Comparison of ENCODE assay signal across 12 cellular contexts in the genomic region with DNA sequence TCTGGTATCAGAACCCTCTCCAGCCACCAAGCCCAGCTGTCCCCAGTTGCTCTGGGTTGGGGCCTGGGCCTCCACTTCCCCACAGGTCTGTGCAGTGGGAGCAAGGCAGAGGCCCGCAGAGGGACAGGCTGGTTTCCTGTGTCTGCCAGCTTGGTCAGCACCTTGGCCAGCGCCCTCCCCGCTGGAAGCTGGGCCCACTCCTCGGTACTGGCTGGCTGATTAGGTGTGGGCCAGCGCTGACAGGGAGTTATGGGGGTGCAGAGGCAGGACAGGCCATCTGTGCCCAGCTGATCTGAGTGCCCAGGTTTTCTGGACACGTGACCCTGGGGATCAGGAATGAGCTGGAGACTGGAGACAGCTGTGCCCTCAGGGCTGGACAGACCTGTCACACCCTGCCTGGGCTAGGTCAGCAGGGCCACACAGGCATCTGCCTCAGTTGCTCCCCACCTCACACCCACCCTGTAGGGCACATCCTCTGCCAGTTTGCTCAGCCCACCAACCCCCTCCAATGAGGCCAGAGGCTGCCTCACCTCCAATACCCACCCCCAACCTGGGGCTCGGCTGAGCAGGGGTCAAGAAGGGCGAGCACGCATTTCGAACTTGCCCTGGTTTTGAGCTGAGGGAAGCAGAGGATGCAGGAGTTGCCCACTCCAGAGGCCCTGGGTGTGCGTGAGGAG.
A peak's percentile ranks its signal among the peaks of the same experiment; 100 is the strongest.
DNase-seq lines count a peak whose midpoint lies in the region; ATAC-seq and TF ChIP-seq lines count a peak whose summit lies in the region.
"Had no signal": no experiment of that assay in that cellular context is flagged by ENCODE, and none has a peak within 500 bp of the region (broad histone marks: within the 10 kb centered on the region; RNA-seq: fewer than 3 reads in every experiment).

No MANE protein-coding gene starts in this region.

- H3K4me2 ChIP-seq in mammary epithelial cell (ENCODE audit: insufficient read depth, low read depth, low read length) = no peak overlapping the region

- H3K27ac ChIP-seq in mammary epithelial cell (ENCODE audit: insufficient read depth, low read depth, low read length) (no peak overlapping the region), aorta (ENCODE audit: low read depth in 1 of 2, low read length in 2 of 2) (no peak overlapping the region)
- H3K27ac ChIP-seq: skin epidermis, VCaP had no signal

- H3K9ac ChIP-seq in mammary epithelial cell (ENCODE audit: insufficient read depth, low read length) = no peak overlapping the region

- H3K27ac Mint-ChIP-seq in MCF 10A (ENCODE audit: low read depth, unreplicated experiment) = no peak overlapping the region
- H3K27ac Mint-ChIP-seq in activated naive CD8-positive, alpha-beta T cell treated with anti-CD3 and anti-CD28 coated beads, Interleukin-2, amount 50 U/mL, for 24 hours = no peak overlapping the region

- intact Hi-C loops in MCF 10A (cut with micrococcal nuclease) (loop anchor here (5.0 kb wide), 1 partner anchor 132 kb away; no protein-coding TSS in a partner anchor), mammary epithelial cell (cut with micrococcal nuclease) (loop anchor here (5.0 kb wide), 1 partner anchor 442 kb away; no protein-coding TSS in a partner anchor), left colon (cut with DNase I, micrococcal nuclease) (no loop called here), aorta (cut with DNase I) (loop anchor here in 1 of 2 donors (10.0 kb wide), 1 partner anchor 130 kb away; no protein-coding TSS in a partner anchor)

- H3K36me3 ChIP-seq in mammary epithelial cell (ENCODE audit: insufficient read depth, low read length) = no peaks in the 10 kb centered on the region
- no peaks in the 10 kb centered on the region for H3K36me3 ChIP-seq in aorta (ENCODE audit: control insufficient read depth in 1 of 2, insufficient read depth in 2 of 2, low read length in 1 of 2)
- H3K36me3 ChIP-seq: BE2C had no signal

- BruUV-seq in MCF 10A (replicated peaks; lab: Mats Ljungman, UMichigan) (no TSS peak), mammary epithelial cell (replicated peaks; lab: Mats Ljungman, UMichigan) (no TSS peak)

- H3K4me3 ChIP-seq in mammary epithelial cell (replicated peaks in 1 of 3; ENCODE audit: insufficient read depth in 1 of 3, low read depth in 2 of 3, low read length in 3 of 3) (no peak overlapping the region), aorta (ENCODE audit: low read length in 2 of 2) (no peak overlapping the region)
- H3K4me3 ChIP-seq: skin epidermis had no signal

- peaks cover 24% of the 10 kb centered on the region for H3K4me1 ChIP-seq in mammary epithelial cell (ENCODE audit: insufficient read depth, low read length)
- H3K4me1 ChIP-seq in aorta (ENCODE audit: control insufficient read depth in 1 of 2, insufficient read depth in 2 of 2, low read length in 2 of 2) = no peaks in the 10 kb centered on the region

- 45% methylated on average over 7 of the region's 11 CpGs for WGBS in mammary epithelial cell (ENCODE audit: low coverage, missing lambda C conversion rate)
- 40 to 50% methylated on average over 11 of the region's 11 CpGs for WGBS in aorta, 2 donors

- H3K27me3 ChIP-seq in mammary epithelial cell (ENCODE audit: insufficient read depth, low read length) (no peaks in the 10 kb centered on the region), aorta (ENCODE audit: control insufficient read depth in 1 of 2, insufficient read depth in 2 of 2, low read length in 1 of 2) (no peaks in the 10 kb centered on the region)
- H3K27me3 ChIP-seq: BE2C had no signal

- no peaks in the 10 kb centered on the region for H3K4me1 Mint-ChIP-seq in MCF 10A (ENCODE audit: insufficient read depth, unreplicated experiment)
- H3K4me1 Mint-ChIP-seq in activated naive CD8-positive, alpha-beta T cell treated with anti-CD3 and anti-CD28 coated beads, Interleukin-2, amount 50 U/mL, for 24 hours = no peaks in the 10 kb centered on the region

- no peak overlapping the region for H3K4me3 Mint-ChIP-seq in MCF 10A (ENCODE audit: unreplicated experiment)
- no peak overlapping the region for H3K4me3 Mint-ChIP-seq in activated naive CD8-positive, alpha-beta T cell treated with anti-CD3 and anti-CD28 coated beads, Interleukin-2, amount 50 U/mL, for 24 hours

- TF ChIP-seq CTCF in MCF 10A (IDR thresholded peaks at IDR 0.05; ENCODE audit: unreplicated experiment) (no peak), mammary epithelial cell (conservative IDR thresholded peaks at IDR 0.05 in 1 of 2, IDR thresholded peaks at IDR 0.05 in 1 of 2; ENCODE audit: extremely low read depth in 1 of 2, insufficient read depth in 1 of 2, low read depth in 1 of 2, low read length in 2 of 2) (no peak)

- peaks cover 33% of the 10 kb centered on the region for H3K27me3 Mint-ChIP-seq in MCF 10A (ENCODE audit: insufficient read depth, unreplicated experiment)
- H3K27me3 Mint-ChIP-seq in activated naive CD8-positive, alpha-beta T cell treated with anti-CD3 and anti-CD28 coated beads, Interleukin-2, amount 50 U/mL, for 24 hours = no peaks in the 10 kb centered on the region

- H3K9me3 Mint-ChIP-seq in MCF 10A (ENCODE audit: unreplicated experiment) = no peaks in the 10 kb centered on the region
- H3K9me3 Mint-ChIP-seq in activated naive CD8-positive, alpha-beta T cell treated with anti-CD3 and anti-CD28 coated beads, Interleukin-2, amount 50 U/mL, for 24 hours = no peaks in the 10 kb centered on the region

- dilution Hi-C loops in mammary epithelial cell (cut with HindIII; ENCODE audit: low sequenced_read_pairs) = no loop called here

- DNase-seq in MCF 10A (ENCODE audit: unreplicated experiment) (peak; percentile 11), mammary epithelial cell (no peak), left colon (no peak), aorta (peak; percentile 44 to 69), NCI-H524 treated with DMSO at 0.1 percent for 48 hours (lab: John Stamatoyannopoulos, UW) (no peak)
- peak; percentile 13 for DNase-seq in activated naive CD8-positive, alpha-beta T cell treated with anti-CD3 and anti-CD28 coated beads, Interleukin-2, amount 50 U/mL, for 24 hours
- DNase-seq: BE2C, midbrain had no signal

- no peak for ATAC-seq in activated naive CD8-positive, alpha-beta T cell treated with anti-CD3 and anti-CD28 coated beads, Interleukin-2, amount 50 U/mL, for 24 hours
- ATAC-seq in left colon (peak; percentile 14), aorta (ENCODE audit: low FRiP score) (no peak), GM19035 (IDR thresholded peaks at IDR 0.05; ENCODE audit: unreplicated experiment) (no peak), HG02571 (IDR thresholded peaks at IDR 0.05; ENCODE audit: unreplicated experiment) (no peak)

- no peaks in the 10 kb centered on the region for H3K79me2 ChIP-seq in mammary epithelial cell (ENCODE audit: insufficient read depth, low read length)

- POLR2A ChIA-PET in MCF 10A (lab: Yijun Ruan, JAX) = no interaction called here

- no peaks in the 10 kb centered on the region for H3K36me3 Mint-ChIP-seq in MCF 10A (ENCODE audit: insufficient read depth, unreplicated experiment)
- no peaks in the 10 kb centered on the region for H3K36me3 Mint-ChIP-seq in activated naive CD8-positive, alpha-beta T cell treated with anti-CD3 and anti-CD28 coated beads, Interleukin-2, amount 50 U/mL, for 24 hours (ENCODE audit: low read depth)

- in situ Hi-C loops in mammary epithelial cell (cut with MboI; ENCODE audit: low sequenced_read_pairs in 2 of 2) = no loop called here

- CTCF ChIA-PET in MCF 10A (lab: Yijun Ruan, JAX) = interaction anchor here (0.6 to 1.3 kb wide), 5 partner anchors 19 to 446 kb away, joined by 3 to 4 read pairs (median 3); no protein-coding TSS in a partner anchor
- CTCF ChIA-PET in mammary epithelial cell (lab: Charles Lee; ENCODE audit: low non-redundant PET) = no interaction called here

- H4K20me1 ChIP-seq in mammary epithelial cell (ENCODE audit: insufficient read depth, low read length) = no peaks in the 10 kb centered on the region

- no peaks in the 10 kb centered on the region for H3K9me3 ChIP-seq in mammary epithelial cell (replicated peaks; ENCODE audit: insufficient read depth, low read length)
- no peaks in the 10 kb centered on the region for H3K9me3 ChIP-seq in aorta (ENCODE audit: control insufficient read depth, low read length)
- H3K9me3 ChIP-seq: BE2C had no signal

- no peak overlapping the region for H2AFZ ChIP-seq in mammary epithelial cell (ENCODE audit: low read depth, low read length)

Comparison
In these comparisons a context has a peak if more than half of its experiments do, and no peak if none do; other contexts are left out.
1. DNase-seq: peak in MCF 10A (single experiment), activated naive CD8-positive, alpha-beta T cell treated with anti-CD3 and anti-CD28 coated beads, Interleukin-2, amount 50 U/mL, for 24 hours (single experiment) and aorta (2 of 2); none in mammary epithelial cell (single experiment), left colon (0 of 2) and NCI-H524 treated with DMSO at 0.1 percent for 48 hours (single experiment).
2. intact Hi-C loops: an anchor here in MCF 10A (5.0 kb wide) and mammary epithelial cell (5.0 kb wide); none called in left colon.